ENCODE assay signal across 8 cellular contexts in the genomic region with DNA sequence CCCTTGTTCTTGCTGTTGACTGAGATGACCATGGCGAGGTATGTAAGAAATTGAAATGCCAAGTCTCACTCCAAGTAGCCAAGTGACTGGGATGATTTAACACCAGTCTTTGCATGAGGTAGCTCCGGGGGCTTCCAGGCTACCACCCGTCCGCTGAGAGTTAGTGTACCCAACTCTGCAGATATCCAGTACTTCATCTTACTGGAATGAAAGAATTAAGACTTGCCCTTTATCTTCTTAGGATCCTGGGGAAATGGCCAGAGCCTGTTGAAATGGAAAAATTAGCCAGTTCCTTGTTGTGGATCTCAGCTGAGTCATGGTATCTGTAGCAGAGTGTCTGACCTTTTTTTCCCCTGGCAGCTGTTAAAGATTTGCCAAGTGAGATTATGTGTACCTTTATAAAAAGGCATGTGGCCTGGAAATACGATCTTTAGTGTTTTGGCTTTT.
DNase-seq lines count a peak whose midpoint lies in the region; ATAC-seq, FAIRE-seq and TF ChIP-seq lines count a peak whose summit lies in the region.

No MANE protein-coding gene starts in this region.

- peak; percentile 20 to 74 for DNase-seq in A549 (ENCODE audit: low read depth in 1 of 2, low spot score in 1 of 2)
- DNase-seq in dermis microvascular lymphatic vessel endothelial cell (ENCODE audit: low read depth in 2 of 2) = peak; percentile 10 to 77
- no peak for DNase-seq in lung (ENCODE audit: low spot score)
- no peak for DNase-seq in central memory CD4-positive, alpha-beta T cell
- DNase-seq in GM13977 (ENCODE audit: low spot score) = no peak

- no peak for FAIRE-seq in A549 (lab: Jason Lieb, UNC)

- in situ Hi-C loops in GM13977 (cut with MboI; ENCODE audit: low pct_unique_long_range_greater_than_20kb, low sequenced_read_pairs, unreplicated experiment) = no loop called here

- no peak for TF ChIP-seq EP300 in A549 (IDR thresholded peaks at IDR 0.05)

- peak overlapping the region; percentile 94 for H3K4me2 ChIP-seq in A549

- CTCF ChIA-PET in A549 (lab: Yijun Ruan, JAX) = no interaction called here

- H3K4me1 ChIP-seq in A549 (peaks cover 58% of the 10 kb centered on the region), HUES64 (ENCODE audit: insufficient read depth, low read length) (peaks cover 30% of the 10 kb centered on the region), lung (ENCODE audit: control insufficient read depth in 2 of 2, insufficient read depth in 2 of 2, low read length in 2 of 2) (peaks cover 0 to 16% of the 10 kb centered on the region in 2 donors)

- H3K4me3 ChIP-seq in A549 (peak overlapping the region; percentile 25; the same call in 2 of the 3 replicates), HUES64 (ENCODE audit: low read length) (peak overlapping the region; percentile 25), lung (no peak overlapping the region)

- POLR2A ChIA-PET in A549 (lab: Yijun Ruan, JAX) = no interaction called here

- no peaks in the 10 kb centered on the region for H3K9me3 ChIP-seq in A549
- H3K9me3 ChIP-seq in HUES64 (ENCODE audit: insufficient read depth, low read depth, low read length) = no peaks in the 10 kb centered on the region
- H3K9me3 ChIP-seq in lung (ENCODE audit: control insufficient read depth in 2 of 2, insufficient read depth in 1 of 2, low read length in 1 of 2) = no peaks in the 10 kb centered on the region

- WGBS in A549 (ENCODE audit: missing lambda C conversion rate) = 0% methylated on average over 5 of the region's 5 CpGs
- WGBS in HUES64 = 34% methylated on average over 5 of the region's 5 CpGs
- 79 to 81% methylated on average over 5 of the region's 5 CpGs for WGBS in lung, 2 donors

- H3K27ac ChIP-seq in A549 = peak overlapping the region; percentile 97
- H3K27ac ChIP-seq in HUES64 (ENCODE audit: low read depth, low read length) = 0 out of 2 replicates have a peak overlapping the region, but pooled peaks have one; percentile 10
- peak overlapping the region in 1 of 2 donors; percentile 47 for H3K27ac ChIP-seq in lung (ENCODE audit: low read depth in 1 of 2, low read length in 1 of 2)

- TF ChIP-seq CTCF in A549 (IDR thresholded peaks at IDR 0.05) = no peak
- TF ChIP-seq CTCF in lung (IDR thresholded peaks at IDR 0.05; ENCODE audit: control extremely low read depth, extremely low read depth) = no peak
- no peak for TF ChIP-seq CTCF in GM13977 (IDR thresholded peaks at IDR 0.05; ENCODE audit: extremely low read depth, insufficient read depth, missing control alignments)

- 0 out of 2 replicates have a peak overlapping the region, but pooled peaks have one; percentile 1 for H3K9ac ChIP-seq in HUES64 (ENCODE audit: low read depth, low read length)

- no peaks in the 10 kb centered on the region for H3K27me3 ChIP-seq in HUES64 (ENCODE audit: insufficient read depth, low read length)
- no peaks in the 10 kb centered on the region for H3K27me3 ChIP-seq in lung (ENCODE audit: control insufficient read depth, insufficient read depth)

- TF ChIP-seq RAD21 in A549 (conservative IDR thresholded peaks at IDR 0.05 in 1 of 2, IDR thresholded peaks at IDR 0.05 in 1 of 2) = 0 out of 5 replicates have a peak, but pooled peaks of 1 of the 2 experiments have one; percentile 11

- no peak for TF ChIP-seq POLR2A in A549 (IDR thresholded peaks at IDR 0.05; ENCODE audit: low read length)

- H3K36me3 ChIP-seq in HUES64 (ENCODE audit: insufficient read depth, low read length) (0 out of 2 replicates have a peak, but pooled peaks cover 2% of the 10 kb centered on the region), lung (ENCODE audit: control insufficient read depth in 2 of 2, insufficient read depth in 2 of 2, low read length in 2 of 2) (peaks cover 2 to 17% of the 10 kb centered on the region in 2 donors)

- peak; percentile 85 to 90 for ATAC-seq in A549
- peak; percentile 47 for ATAC-seq in lung (ENCODE audit: insufficient read depth, low FRiP score)
- no peak for ATAC-seq in GM21526 (IDR thresholded peaks at IDR 0.05; ENCODE audit: low FRiP score, unreplicated experiment)
- ATAC-seq in HG03521 (IDR thresholded peaks at IDR 0.05; ENCODE audit: unreplicated experiment) = no peak

TF ChIP-seq in A549, 52 proteins besides CTCF, POLR2A, EP300 and RAD21:
- TF ChIP-seq, protein P1, sequence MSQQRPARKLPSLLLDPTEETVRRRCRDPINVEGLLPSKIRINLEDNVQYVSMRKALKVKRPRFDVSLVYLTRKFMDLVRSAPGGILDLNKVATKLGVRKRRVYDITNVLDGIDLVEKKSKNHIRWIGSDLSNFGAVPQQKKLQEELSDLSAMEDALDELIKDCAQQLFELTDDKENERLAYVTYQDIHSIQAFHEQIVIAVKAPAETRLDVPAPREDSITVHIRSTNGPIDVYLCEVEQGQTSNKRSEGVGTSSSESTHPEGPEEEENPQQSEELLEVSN (IDR thresholded peaks at IDR 0.05; ENCODE audit: borderline replicate concordance, low read depth) = no peak
- TF ChIP-seq, protein P2, sequence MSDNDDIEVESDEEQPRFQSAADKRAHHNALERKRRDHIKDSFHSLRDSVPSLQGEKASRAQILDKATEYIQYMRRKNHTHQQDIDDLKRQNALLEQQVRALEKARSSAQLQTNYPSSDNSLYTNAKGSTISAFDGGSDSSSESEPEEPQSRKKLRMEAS (IDR thresholded peaks at IDR 0.05) = 0 out of 2 replicates have a peak, but pooled peaks have one; percentile 32
- TF ChIP-seq MAFK (IDR thresholded peaks at IDR 0.05; ENCODE audit: partially characterized antibody) = peak; percentile 67
TF ChIP-seq in A549: peak in this region for 2.

Comparison
In these comparisons a context has a peak if more than half of its experiments do, and no peak if none do; other contexts are left out.
1. ATAC-seq: peak in A549 (2 of 2) and lung (single experiment); none in GM21526 (single experiment) and HG03521 (single experiment).
2. DNase-seq: peak in A549 (2 of 2) and dermis microvascular lymphatic vessel endothelial cell (2 of 2); none in lung (single experiment), central memory CD4-positive, alpha-beta T cell (single experiment) and GM13977 (single experiment).